Comparison of ENCODE assay signal across 1 cellular context in the genomic region with DNA sequence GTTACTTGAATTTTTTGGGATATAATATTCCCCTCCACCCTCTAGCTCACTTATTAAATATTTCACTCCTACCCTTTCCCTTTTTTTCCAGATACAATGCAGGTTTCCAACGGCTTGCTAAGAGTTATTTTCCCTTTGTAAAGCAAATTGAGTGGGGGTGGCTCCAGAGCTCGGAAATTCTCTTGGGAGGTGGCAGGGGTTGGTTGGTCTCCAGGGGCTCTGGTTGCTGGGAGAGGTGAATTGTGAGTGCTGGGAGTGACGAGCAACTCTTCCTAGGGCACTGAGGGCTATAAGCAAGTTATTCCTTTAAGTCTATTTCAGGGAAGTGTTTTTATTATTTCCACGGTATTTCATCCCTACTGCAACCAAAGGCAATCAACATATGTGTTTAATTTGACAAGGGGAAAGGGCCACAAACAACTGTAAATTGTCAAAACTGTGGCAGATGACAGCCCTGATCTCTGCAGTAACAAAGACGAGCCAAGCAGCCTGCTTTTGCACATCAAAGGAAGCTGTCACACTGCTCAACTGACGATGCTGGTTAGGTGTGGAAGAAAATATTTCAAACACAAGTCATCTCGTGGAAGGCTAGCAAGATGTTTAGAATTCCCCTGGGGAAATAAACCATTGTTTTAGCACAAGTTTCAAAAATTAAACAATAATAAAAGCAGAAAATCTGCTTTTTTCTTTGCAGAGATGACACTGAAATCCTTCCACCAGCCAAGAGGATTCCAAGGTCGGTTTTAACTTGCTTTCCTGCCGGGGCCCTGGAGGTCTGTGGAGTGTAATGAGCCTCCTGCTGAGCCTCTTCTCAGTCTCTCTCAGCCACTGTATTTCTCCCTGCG.
TF ChIP-seq lines count a peak whose summit lies in the region.

No MANE protein-coding gene starts in this region.

TF ChIP-seq in endothelial cell of umbilical vein, 7 proteins besides CTCF, POLR2A, EP300 and RAD21:
- TF ChIP-seq MAX (IDR thresholded peaks at IDR 0.05; ENCODE audit: insufficient read depth, insufficient read length): no peak
- TF ChIP-seq MYC (IDR thresholded peaks at IDR 0.05; ENCODE audit: low read depth, low read length): no peak
- TF ChIP-seq POLR2AphosphoS5 (IDR thresholded peaks at IDR 0.05; ENCODE audit: insufficient read depth, low read depth, low read length): no peak
- TF ChIP-seq GATA2 (IDR thresholded peaks at IDR 0.05; ENCODE audit: insufficient read depth, insufficient read length, low read depth, low read length): no peak
- TF ChIP-seq FOS (IDR thresholded peaks at IDR 0.05; ENCODE audit: borderline replicate concordance, insufficient read depth, low read length): no peak
